8 cellular contexts compared by ENCODE assay signal in the genomic region with DNA sequence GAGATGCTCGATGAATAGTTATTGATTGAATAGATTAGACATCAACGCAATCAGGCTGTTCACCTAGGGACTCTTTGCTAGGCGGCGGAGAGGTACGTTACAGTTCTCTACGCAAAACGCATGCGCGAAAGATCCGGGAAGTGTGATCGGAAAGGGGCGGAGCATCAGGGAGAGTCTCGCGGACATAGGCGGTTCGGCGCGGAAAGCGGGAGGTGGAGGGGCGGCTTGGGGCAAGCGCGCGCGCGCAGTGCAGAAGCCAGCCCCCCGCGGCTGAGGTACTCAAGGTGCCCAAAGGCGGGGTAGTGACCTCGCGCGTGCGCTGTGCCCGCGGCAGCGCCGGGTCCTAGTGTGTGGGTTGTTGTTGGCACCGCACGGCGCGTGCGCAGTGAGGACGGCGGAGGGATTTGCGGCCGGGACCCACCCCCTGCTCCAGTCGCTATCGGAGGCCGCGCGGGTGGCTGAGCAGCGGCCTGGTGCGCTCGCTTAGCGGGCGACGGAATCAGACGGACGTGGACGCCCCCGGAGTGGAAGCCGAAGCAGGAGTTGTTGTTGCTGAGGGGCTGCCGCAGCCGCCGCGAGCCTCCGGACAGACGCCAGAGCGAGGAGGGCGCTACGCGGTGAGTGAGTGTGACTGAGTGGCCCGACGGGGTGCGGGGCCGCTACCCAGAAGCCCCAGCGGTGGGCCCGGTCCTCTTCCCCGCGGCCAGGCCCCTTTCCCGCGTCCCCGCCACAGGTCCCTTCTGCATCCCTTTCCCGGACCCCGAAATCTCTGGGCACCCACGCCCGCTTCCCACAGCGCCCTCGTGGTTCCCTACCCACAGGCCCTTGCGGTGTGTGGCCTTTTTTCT. TPM values are rescaled to one million over a fixed set of nuclear protein-coding genes. Genes with fewer than 3 reads are reported as not detected.
DNase-seq lines count a peak whose midpoint lies in the region; ATAC-seq and TF ChIP-seq lines count a peak whose summit lies in the region.

A gene with protein sequence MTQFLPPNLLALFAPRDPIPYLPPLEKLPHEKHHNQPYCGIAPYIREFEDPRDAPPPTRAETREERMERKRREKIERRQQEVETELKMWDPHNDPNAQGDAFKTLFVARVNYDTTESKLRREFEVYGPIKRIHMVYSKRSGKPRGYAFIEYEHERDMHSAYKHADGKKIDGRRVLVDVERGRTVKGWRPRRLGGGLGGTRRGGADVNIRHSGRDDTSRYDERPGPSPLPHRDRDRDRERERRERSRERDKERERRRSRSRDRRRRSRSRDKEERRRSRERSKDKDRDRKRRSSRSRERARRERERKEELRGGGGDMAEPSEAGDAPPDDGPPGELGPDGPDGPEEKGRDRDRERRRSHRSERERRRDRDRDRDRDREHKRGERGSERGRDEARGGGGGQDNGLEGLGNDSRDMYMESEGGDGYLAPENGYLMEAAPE (plus strand): TSS at position 432 of the 848 bp plus-strand sequence. CDS start 964 bp downstream, outside the sequence.

- peaks cover 34% of the 10 kb centered on the region for H3K36me3 ChIP-seq in BE2C

- peak; percentile 100 for DNase-seq in BE2C
- peak; percentile 96 for DNase-seq in GM19240 (ENCODE audit: insufficient read length, low spot score)
- peak; percentile 100 for DNase-seq in NCI-H69 (lab: John Stamatoyannopoulos, UW)
- DNase-seq in activated CD4-positive, alpha-beta T cell treated with anti-CD3 and anti-CD28 coated beads, Interleukin-2, amount 10 ng/mL, durations not matched to agents 7 days and 5 days = peak; percentile 99
- peak; percentile 76 for DNase-seq in cortex of kidney (lab: John Stamatoyannopoulos, UW)
- peak; percentile 100 for DNase-seq in left kidney (ENCODE audit: low read depth, low spot score)
- peak; percentile 98 to 99 for DNase-seq in stimulated activated CD4-positive, alpha-beta T cell treated with anti-CD3 and anti-CD28 coated beads, Interleukin-2, amount 100 ng/mL, for 24 hours

- peak; percentile 79 for ATAC-seq in HG03520 (IDR thresholded peaks at IDR 0.05; ENCODE audit: unreplicated experiment)

- H3K4me3 Mint-ChIP-seq in activated CD4-positive, alpha-beta T cell treated with anti-CD3 and anti-CD28 coated beads, Interleukin-2, amount 10 ng/mL, durations not matched to agents 7 days and 5 days = peak within 1 kb of the TSS; percentile 95

- no peaks in the 10 kb centered on the region for H3K9me3 ChIP-seq in BE2C

- H3K27me3 ChIP-seq in BE2C = no peaks in the 10 kb centered on the region

- no peak for TF ChIP-seq CTCF in BE2C (IDR thresholded peaks at IDR 0.05; ENCODE audit: low read depth, low read length)

- H3K36me3 Mint-ChIP-seq in activated CD4-positive, alpha-beta T cell treated with anti-CD3 and anti-CD28 coated beads, Interleukin-2, amount 10 ng/mL, durations not matched to agents 7 days and 5 days (ENCODE audit: low read depth) = peaks cover 31% of the 10 kb centered on the region

- peak within 1 kb of the TSS; percentile 94 for H3K27ac Mint-ChIP-seq in activated CD4-positive, alpha-beta T cell treated with anti-CD3 and anti-CD28 coated beads, Interleukin-2, amount 10 ng/mL, durations not matched to agents 7 days and 5 days

- H3K4me1 ChIP-seq in BE2C = peaks cover 3% of the 10 kb centered on the region

- CTCF ChIA-PET in activated CD4-positive, alpha-beta T cell treated with anti-CD3 and anti-CD28 coated beads, Interleukin-2, amount 10 ng/mL, durations not matched to agents 7 days and 5 days (lab: Charles Lee) = no interaction called here

- H3K27me3 Mint-ChIP-seq in activated CD4-positive, alpha-beta T cell treated with anti-CD3 and anti-CD28 coated beads, Interleukin-2, amount 10 ng/mL, durations not matched to agents 7 days and 5 days = peaks cover 1% of the 10 kb centered on the region

- H3K4me1 Mint-ChIP-seq in activated CD4-positive, alpha-beta T cell treated with anti-CD3 and anti-CD28 coated beads, Interleukin-2, amount 10 ng/mL, durations not matched to agents 7 days and 5 days = peaks cover 31% of the 10 kb centered on the region

- H3K4me3 ChIP-seq in BE2C (ENCODE audit: low read depth, low read length) = peak within 1 kb of the TSS; percentile 76

- POLR2A ChIA-PET in activated CD4-positive, alpha-beta T cell treated with anti-CD3 and anti-CD28 coated beads, Interleukin-2, amount 10 ng/mL, durations not matched to agents 7 days and 5 days (lab: Charles Lee) = no interaction called here

- no peaks in the 10 kb centered on the region for H3K9me3 Mint-ChIP-seq in activated CD4-positive, alpha-beta T cell treated with anti-CD3 and anti-CD28 coated beads, Interleukin-2, amount 10 ng/mL, durations not matched to agents 7 days and 5 days

RNA-seq across cellular contexts. Expression of the gene that starts here (rescaled TPM):
- polyA plus RNA-seq in BE2C (2012; ENCODE audit: insufficient read depth, insufficient read length, low read depth) = 206 TPM
- total RNA-seq in activated CD4-positive, alpha-beta T cell treated with anti-CD3 and anti-CD28 coated beads, Interleukin-2, amount 10 ng/mL, durations not matched to agents 7 days and 5 days = 100 to 1,000 TPM; 234 to 249 TPM

Comparison
In these comparisons a context has a peak if more than half of its experiments do, and no peak if none do; other contexts are left out.
1. Peak in every context shown above with its lines: DNase-seq, ATAC-seq and H3K4me3 ChIP-seq.